12 cellular contexts compared by ENCODE assay signal in genomic region chr12:9615420-9616135, GRCh38. TPM values are rescaled to one million over a fixed set of nuclear protein-coding genes. Genes with fewer than 3 reads are reported as not detected.
A peak's percentile ranks its signal among the peaks of the same experiment; 100 is the strongest.
DNase-seq lines count a peak whose midpoint lies in the region; ATAC-seq and TF ChIP-seq lines count a peak whose summit lies in the region.
"Had no signal": no experiment of that assay in that cellular context is flagged by ENCODE, and none has a peak within 500 bp of the region (broad histone marks: within the 10 kb centered on the region; RNA-seq: fewer than 3 reads in every experiment).

No MANE protein-coding gene starts in this region.

- peaks cover 66% of the 10 kb centered on the region for H3K4me1 Mint-ChIP-seq in activated naive CD4-positive, alpha-beta T cell treated with anti-CD3 and anti-CD28 coated beads, Interleukin-2, amount 10 ng/mL, durations not matched to agents 7 days and 5 days
- peaks cover 35% of the 10 kb centered on the region for H3K4me1 Mint-ChIP-seq in activated naive CD8-positive, alpha-beta T cell treated with anti-CD3 and anti-CD28 coated beads, Interleukin-2, amount 10 ng/mL, durations not matched to agents 7 days and 5 days

- peak; percentile 84 for ATAC-seq in activated naive CD8-positive, alpha-beta T cell treated with anti-CD3 and anti-CD28 coated beads, Interleukin-2, amount 10 ng/mL, durations not matched to agents 7 days and 5 days (ENCODE audit: low read depth)
- no peak for ATAC-seq in HG03457 (IDR thresholded peaks at IDR 0.05; ENCODE audit: unreplicated experiment)
- no peak for ATAC-seq in HG03196 (IDR thresholded peaks at IDR 0.05; ENCODE audit: unreplicated experiment)

- CTCF ChIA-PET in activated naive CD4-positive, alpha-beta T cell treated with anti-CD3 and anti-CD28 coated beads, Interleukin-2, amount 10 ng/mL, durations not matched to agents 7 days and 5 days (lab: Charles Lee), result interaction anchor here (0.7 to 1.3 kb wide), 3 partner anchors 18 to 147 kb away, joined by 3 to 6 read pairs (median 3); no protein-coding TSS in a partner anchor

- H3K27ac Mint-ChIP-seq in activated naive CD4-positive, alpha-beta T cell treated with anti-CD3 and anti-CD28 coated beads, Interleukin-2, amount 10 ng/mL, durations not matched to agents 7 days and 5 days, result peak overlapping the region; percentile 94
- peak overlapping the region; percentile 88 for H3K27ac Mint-ChIP-seq in activated naive CD8-positive, alpha-beta T cell treated with anti-CD3 and anti-CD28 coated beads, Interleukin-2, amount 10 ng/mL, durations not matched to agents 7 days and 5 days
- H3K27ac Mint-ChIP-seq: CD14-positive monocyte had no signal

- H3K9me2 ChIP-seq in MM.1S (replicated peaks; ENCODE audit: insufficient read depth, low read length), result no peaks in the 10 kb centered on the region

- no peaks in the 10 kb centered on the region for H3K9me3 ChIP-seq in MM.1S (replicated peaks; ENCODE audit: insufficient read depth, low read length)
- H3K9me3 ChIP-seq: MG63, SJCRH30 had no signal

- in situ Hi-C loops in brain microvascular endothelial cell (cut with HindIII; ENCODE audit: low pct_ligation_motif_present, low sequenced_read_pairs), result no loop called here

- peak overlapping the region; percentile 61 for H3K4me3 Mint-ChIP-seq in activated naive CD4-positive, alpha-beta T cell treated with anti-CD3 and anti-CD28 coated beads, Interleukin-2, amount 10 ng/mL, durations not matched to agents 7 days and 5 days
- H3K4me3 Mint-ChIP-seq in activated naive CD8-positive, alpha-beta T cell treated with anti-CD3 and anti-CD28 coated beads, Interleukin-2, amount 10 ng/mL, durations not matched to agents 7 days and 5 days, result peak overlapping the region; percentile 71
- H3K4me3 Mint-ChIP-seq: CD14-positive monocyte had no signal

- TF ChIP-seq CTCF in MM.1S (IDR thresholded peaks at IDR 0.05; ENCODE audit: low read length), result no peak
- no peak for TF ChIP-seq CTCF in brain microvascular endothelial cell (IDR thresholded peaks at IDR 0.05; ENCODE audit: low read depth, low read length, missing control alignments)

- peaks cover 48% of the 10 kb centered on the region for H3K36me3 Mint-ChIP-seq in activated naive CD4-positive, alpha-beta T cell treated with anti-CD3 and anti-CD28 coated beads, Interleukin-2, amount 10 ng/mL, durations not matched to agents 7 days and 5 days
- peaks cover 52% of the 10 kb centered on the region for H3K36me3 Mint-ChIP-seq in activated naive CD8-positive, alpha-beta T cell treated with anti-CD3 and anti-CD28 coated beads, Interleukin-2, amount 10 ng/mL, durations not matched to agents 7 days and 5 days
- H3K36me3 Mint-ChIP-seq: CD14-positive monocyte had no signal

- H3K27me3 ChIP-seq in MM.1S (replicated peaks; ENCODE audit: insufficient read depth, low read length), result no peaks in the 10 kb centered on the region
- H3K27me3 ChIP-seq in brain microvascular endothelial cell (replicated peaks), result no peaks in the 10 kb centered on the region
- H3K27me3 ChIP-seq: MG63, SJCRH30 had no signal

- peak overlapping the region; percentile 18; the same call in 1 of the 2 replicates for H2AFZ ChIP-seq in MM.1S (ENCODE audit: low read length)

- H3K4me3 ChIP-seq in MM.1S (ENCODE audit: low read length), result peak overlapping the region; percentile 28; the same call in 1 of the 2 replicates
- no peak overlapping the region for H3K4me3 ChIP-seq in brain microvascular endothelial cell (ENCODE audit: low read depth, low read length)
- H3K4me3 ChIP-seq: MG63, SJCRH30 had no signal

- no peaks in the 10 kb centered on the region for H4K20me1 ChIP-seq in MM.1S (ENCODE audit: insufficient read depth, low read length)

- peak overlapping the region; percentile 34; the same call in 1 of the 2 replicates for H3K9ac ChIP-seq in MM.1S (ENCODE audit: low read length)

- H3K4me1 ChIP-seq in MM.1S (ENCODE audit: low read length), result peaks cover 15% of the 10 kb centered on the region

- no peaks in the 10 kb centered on the region for H3K27me3 Mint-ChIP-seq in activated naive CD4-positive, alpha-beta T cell treated with anti-CD3 and anti-CD28 coated beads, Interleukin-2, amount 10 ng/mL, durations not matched to agents 7 days and 5 days
- no peaks in the 10 kb centered on the region for H3K27me3 Mint-ChIP-seq in activated naive CD8-positive, alpha-beta T cell treated with anti-CD3 and anti-CD28 coated beads, Interleukin-2, amount 10 ng/mL, durations not matched to agents 7 days and 5 days

- no peak for DNase-seq in activated naive CD4-positive, alpha-beta T cell treated with anti-CD3 and anti-CD28 coated beads, Interleukin-2, amount 10 ng/mL, durations not matched to agents 7 days and 5 days
- DNase-seq in activated naive CD4-positive, alpha-beta T cell treated with Interleukin-2 at 50 U/mL for 16 hours, result no peak
- DNase-seq in MM.1S, result peak; percentile 81
- DNase-seq in activated naive CD8-positive, alpha-beta T cell treated with anti-CD3 and anti-CD28 coated beads, Interleukin-2, amount 10 ng/mL, durations not matched to agents 7 days and 5 days, result no peak
- no peak for DNase-seq in brain microvascular endothelial cell
- no peak for DNase-seq in stimulated activated CD4-positive, alpha-beta T cell treated with anti-CD3 and anti-CD28 coated beads, Interleukin-12 subunit alpha, Interleukin-12 subunit beta, amount 100 ng/mL, for 4 hours
- DNase-seq: MG63 had no signal

- peaks cover 21% of the 10 kb centered on the region for H3K9me3 Mint-ChIP-seq in activated naive CD4-positive, alpha-beta T cell treated with anti-CD3 and anti-CD28 coated beads, Interleukin-2, amount 10 ng/mL, durations not matched to agents 7 days and 5 days
- H3K9me3 Mint-ChIP-seq in activated naive CD8-positive, alpha-beta T cell treated with anti-CD3 and anti-CD28 coated beads, Interleukin-2, amount 10 ng/mL, durations not matched to agents 7 days and 5 days, result peaks cover 8% of the 10 kb centered on the region

- no peaks in the 10 kb centered on the region for H3K36me3 ChIP-seq in MM.1S (replicated peaks; ENCODE audit: insufficient read depth, low read length)
- H3K36me3 ChIP-seq in brain microvascular endothelial cell (replicated peaks), result no peaks in the 10 kb centered on the region
- H3K36me3 ChIP-seq: MG63, SJCRH30 had no signal

- peaks cover 9% of the 10 kb centered on the region for H3F3A ChIP-seq in MM.1S (ENCODE audit: insufficient read depth, low read length)

- peak overlapping the region; percentile 67 for H3K4me2 ChIP-seq in MM.1S (ENCODE audit: low read depth, low read length)

- POLR2A ChIA-PET in activated naive CD8-positive, alpha-beta T cell treated with anti-CD3 and anti-CD28 coated beads, Interleukin-2, amount 10 ng/mL, durations not matched to agents 7 days and 5 days (lab: Charles Lee), result interaction anchor here (0.9 to 1.8 kb wide), 7 partner anchors 32 to 135 kb away, joined by 3 to 18 read pairs (median 3); partner anchors contain the start of gene CLEC2D

- H3K27ac ChIP-seq in MM.1S (ENCODE audit: low read length) (peak overlapping the region; percentile 71), brain microvascular endothelial cell (no peak overlapping the region)
- H3K27ac ChIP-seq: SJCRH30 had no signal

- no peaks in the 10 kb centered on the region for H3K79me2 ChIP-seq in MM.1S (ENCODE audit: low read length)

RNA-seq across cellular contexts. Expression of gene KLRB1, which starts 7.9 kb away (rescaled TPM):
- total RNA-seq in activated naive CD8-positive, alpha-beta T cell treated with anti-CD3 and anti-CD28 coated beads, Interleukin-2, amount 10 ng/mL, durations not matched to agents 7 days and 5 days, result 10 to 100 TPM; 17.1 to 22.0 TPM
- total RNA-seq: osteocyte, SJCRH30 had no signal

RNA-seq across cellular contexts. Expression of gene CLEC2D, which starts 53.9 kb away (rescaled TPM):
- total RNA-seq in activated naive CD8-positive, alpha-beta T cell treated with anti-CD3 and anti-CD28 coated beads, Interleukin-2, amount 10 ng/mL, durations not matched to agents 7 days and 5 days, result 100 to 1,000 TPM; 280 to 301 TPM
